ENCODE assay signal across 13 cellular contexts in genomic region chr11:44530413-44531115, GRCh38. TPM values are rescaled to one million over a fixed set of nuclear protein-coding genes. Genes with fewer than 3 reads are reported as not detected.
DNase-seq lines count a peak whose midpoint lies in the region; ATAC-seq and TF ChIP-seq lines count a peak whose summit lies in the region.
"Had no signal": no experiment of that assay in that cellular context is flagged by ENCODE, and none has a peak within 500 bp of the region (broad histone marks: within the 10 kb centered on the region; RNA-seq: fewer than 3 reads in every experiment).

No MANE protein-coding gene starts in this region.

- H4K20me1 ChIP-seq in SK-N-SH (ENCODE audit: insufficient read depth) (no peaks in the 10 kb centered on the region), smooth muscle cell (ENCODE audit: low read depth) (no peaks in the 10 kb centered on the region)

- H3K79me2 ChIP-seq in SK-N-SH (ENCODE audit: insufficient read depth) (no peaks in the 10 kb centered on the region), smooth muscle cell (ENCODE audit: low read depth) (no peaks in the 10 kb centered on the region)

- no peak for TF ChIP-seq RAD21 in SK-N-SH (IDR thresholded peaks at IDR 0.05; ENCODE audit: low read length)

- 0 out of 2 replicates have a peak overlapping the region, but pooled peaks have one; percentile 41 for H3K4me2 ChIP-seq in SK-N-SH
- peak overlapping the region; percentile 14 for H3K4me2 ChIP-seq in smooth muscle cell

- H3K36me3 ChIP-seq in SK-N-SH (replicated peaks in 1 of 2; ENCODE audit: control insufficient read depth in 1 of 2, insufficient read depth in 2 of 2, low read length in 1 of 2) (no peaks in the 10 kb centered on the region), smooth muscle cell (ENCODE audit: low read depth) (no peaks in the 10 kb centered on the region)

- no peaks in the 10 kb centered on the region; a peak in 1 of 4 replicates for H3K4me1 ChIP-seq in SK-N-SH (ENCODE audit: control insufficient read depth in 1 of 2, insufficient read depth in 2 of 2, low read depth in 1 of 2, low read length in 1 of 2)
- H3K4me1 ChIP-seq in smooth muscle cell (ENCODE audit: low read depth), result peaks cover 4% of the 10 kb centered on the region

- H3K4me1 Mint-ChIP-seq in activated CD4-positive, alpha-beta T cell treated with anti-CD3 and anti-CD28 coated beads, Interleukin-2, amount 10 ng/mL, durations not matched to agents 24 days and 14 days, result peaks cover 33% of the 10 kb centered on the region

- H3K9me3 ChIP-seq in SK-N-SH (no peaks in the 10 kb centered on the region), smooth muscle cell (replicated peaks; ENCODE audit: low read depth) (no peaks in the 10 kb centered on the region)

- H2AFZ ChIP-seq in SK-N-SH (ENCODE audit: low read depth) (no peak overlapping the region), smooth muscle cell (ENCODE audit: low read depth) (no peak overlapping the region)

- no peak for TF ChIP-seq CTCF in SK-N-SH (IDR thresholded peaks at IDR 0.05)
- no peak for TF ChIP-seq CTCF in cardiac fibroblast (IDR thresholded peaks at IDR 0.05; ENCODE audit: low read depth, low read length)
- no peak for TF ChIP-seq CTCF in smooth muscle cell (IDR thresholded peaks at IDR 0.05; ENCODE audit: borderline replicate concordance, insufficient read depth, poor library complexity, severe bottlenecking)

- TF ChIP-seq EP300 in SK-N-SH (IDR thresholded peaks at IDR 0.05; ENCODE audit: borderline replicate concordance in 1 of 2, low read depth in 1 of 2, low read length in 1 of 2), result no peak

- ATAC-seq in HG02884 (IDR thresholded peaks at IDR 0.05; ENCODE audit: unreplicated experiment) (no peak), HG03442 (IDR thresholded peaks at IDR 0.05; ENCODE audit: unreplicated experiment) (no peak), HG03432 (IDR thresholded peaks at IDR 0.05; ENCODE audit: unreplicated experiment) (no peak)

- intact Hi-C loops in activated CD4-positive, alpha-beta T cell treated with anti-CD3 and anti-CD28 coated beads, Interleukin-2, amount 10 ng/mL, durations not matched to agents 24 days and 14 days (cut with micrococcal nuclease), result loop anchor here (1.0 kb wide), 2 partner anchors 35 to 44 kb away; partner anchors contain the start of gene CD82

- H3K4me3 ChIP-seq in SK-N-SH (ENCODE audit: low read depth in 2 of 2, low read length in 1 of 2) (no peak overlapping the region), cardiac fibroblast (replicated peaks in 1 of 2; ENCODE audit: low read depth in 2 of 2, low read length in 2 of 2) (no peak overlapping the region), smooth muscle cell (no peak overlapping the region)

- no peaks in the 10 kb centered on the region for H3K9me3 Mint-ChIP-seq in activated CD4-positive, alpha-beta T cell treated with anti-CD3 and anti-CD28 coated beads, Interleukin-2, amount 10 ng/mL, durations not matched to agents 24 days and 14 days
- H3K9me3 Mint-ChIP-seq: nephron progenitor cell had no signal

- peak overlapping the region; percentile 91 for H3K27ac Mint-ChIP-seq in activated CD4-positive, alpha-beta T cell treated with anti-CD3 and anti-CD28 coated beads, Interleukin-2, amount 10 ng/mL, durations not matched to agents 24 days and 14 days

- CTCF ChIA-PET in SK-N-SH (lab: Yijun Ruan, JAX), result interaction anchor here (0.7 to 2.0 kb wide), 2 partner anchors 49 to 244 kb away, joined by 3 to 6 read pairs; no protein-coding TSS in a partner anchor

- H3K9ac ChIP-seq in SK-N-SH, result no peak overlapping the region
- H3K9ac ChIP-seq in smooth muscle cell (ENCODE audit: low read depth), result no peak overlapping the region

- H3K27me3 ChIP-seq in SK-N-SH (ENCODE audit: insufficient read depth), result no peaks in the 10 kb centered on the region
- H3K27me3 ChIP-seq in smooth muscle cell (ENCODE audit: low read depth), result peaks cover 16% of the 10 kb centered on the region

- H3K9me2 ChIP-seq in SK-N-SH, result no peaks in the 10 kb centered on the region

- H3K27ac ChIP-seq in SK-N-SH (ENCODE audit: low read depth in 2 of 2, low read length in 1 of 2) (no peak overlapping the region), smooth muscle cell (ENCODE audit: low read depth) (no peak overlapping the region)

- peak; percentile 87 for DNase-seq in activated CD4-positive, alpha-beta T cell treated with anti-CD3 and anti-CD28 coated beads, Interleukin-2, amount 10 ng/mL, durations not matched to agents 24 days and 14 days
- no peak for DNase-seq in activated CD4-positive, alpha-beta T cell treated with anti-CD3 and anti-CD28 coated beads, Interleukin-2, amount 50 U/mL, for 4 hours
- no peak for DNase-seq in SK-N-SH
- peak; percentile 59 to 78 for DNase-seq in cardiac fibroblast (ENCODE audit: low read depth in 2 of 2)
- no peak for DNase-seq in smooth muscle cell (lab: John Stamatoyannopoulos, UW; ENCODE audit: unreplicated experiment)
- DNase-seq: ACHN, DMS79 treated with DMSO at 0.1 percent for 48 hours, foreskin fibroblast, kidney glomerular epithelial cell, nephron progenitor cell had no signal

- H3K36me3 Mint-ChIP-seq in activated CD4-positive, alpha-beta T cell treated with anti-CD3 and anti-CD28 coated beads, Interleukin-2, amount 10 ng/mL, durations not matched to agents 24 days and 14 days (ENCODE audit: low read depth), result no peaks in the 10 kb centered on the region

- WGBS in SK-N-SH (ENCODE audit: low lambda C conversion rate), result 51% methylated on average over 5 of the region's 9 CpGs
- WGBS in smooth muscle cell (ENCODE audit: low lambda C conversion rate), result 59% methylated on average over 9 of the region's 9 CpGs

- POLR2A ChIA-PET in SK-N-SH (lab: Yijun Ruan, JAX), result no interaction called here

- no peaks in the 10 kb centered on the region for H3K27me3 Mint-ChIP-seq in activated CD4-positive, alpha-beta T cell treated with anti-CD3 and anti-CD28 coated beads, Interleukin-2, amount 10 ng/mL, durations not matched to agents 24 days and 14 days

- H3F3A ChIP-seq in SK-N-SH (replicated peaks; ENCODE audit: insufficient read depth) (no peaks in the 10 kb centered on the region), smooth muscle cell (ENCODE audit: low read depth) (no peaks in the 10 kb centered on the region)

- peak overlapping the region; percentile 67 for H3K4me3 Mint-ChIP-seq in activated CD4-positive, alpha-beta T cell treated with anti-CD3 and anti-CD28 coated beads, Interleukin-2, amount 10 ng/mL, durations not matched to agents 24 days and 14 days
- H3K4me3 Mint-ChIP-seq: nephron progenitor cell had no signal

TF ChIP-seq in SK-N-SH, 30 proteins besides CTCF, POLR2A, EP300 and RAD21:
- TF ChIP-seq YY1 (IDR thresholded peaks at IDR 0.05; ENCODE audit: low read depth), result no peak
- no peak for TF ChIP-seq IRF3 (IDR thresholded peaks at IDR 0.05; ENCODE audit: low read depth, low read length)
- TF ChIP-seq MXI1 (IDR thresholded peaks at IDR 0.05; ENCODE audit: low read depth, low read length), result no peak
- no peak for TF ChIP-seq RCOR1 (IDR thresholded peaks at IDR 0.05; ENCODE audit: low read length)
- TF ChIP-seq GABPA (IDR thresholded peaks at IDR 0.05; ENCODE audit: low read depth), result no peak
- no peak for TF ChIP-seq EZH2phosphoT487 (IDR thresholded peaks at IDR 0.05; ENCODE audit: borderline replicate concordance, low read depth)
- no peak for TF ChIP-seq NFIC (IDR thresholded peaks at IDR 0.05; ENCODE audit: borderline replicate concordance)
- TF ChIP-seq CHD2 (IDR thresholded peaks at IDR 0.05; ENCODE audit: low read length, partially characterized antibody), result no peak

RNA-seq across cellular contexts. Expression of gene CD82, which starts 34.9 kb away (rescaled TPM):
- 448 and 469 TPM in 2 replicates for total RNA-seq in activated CD4-positive, alpha-beta T cell treated with anti-CD3 and anti-CD28 coated beads, Interleukin-2, amount 10 ng/mL, durations not matched to agents 24 days and 14 days
- polyA plus RNA-seq in SK-N-SH (2012; rRNA removed), result 35.6 and 39.2 TPM in 2 replicates
- 17.9 and 24.9 TPM in 2 replicates for polyA plus RNA-seq in SK-N-SH (2012; cell fraction: cytosol; rRNA removed)
- 12.5 and 16.5 TPM in 2 replicates for polyA plus RNA-seq in SK-N-SH (2012; cell fraction: nucleus; rRNA removed)
- total RNA-seq in smooth muscle cell, result 43.8 and 58.6 TPM in 2 replicates
- 252 and 270 TPM in 2 replicates for polyA plus RNA-seq in smooth muscle cell

Comparison
In these comparisons a context has a peak if more than half of its experiments do, and no peak if none do; other contexts are left out.
1. DNase-seq: peak in activated CD4-positive, alpha-beta T cell treated with anti-CD3 and anti-CD28 coated beads, Interleukin-2, amount 10 ng/mL, durations not matched to agents 24 days and 14 days (single experiment) and cardiac fibroblast (2 of 2); none in activated CD4-positive, alpha-beta T cell treated with anti-CD3 and anti-CD28 coated beads, Interleukin-2, amount 50 U/mL, for 4 hours (0 of 2), SK-N-SH (single experiment) and smooth muscle cell (single experiment).